ENCODE assay signal across 9 cellular contexts in the genomic region with DNA sequence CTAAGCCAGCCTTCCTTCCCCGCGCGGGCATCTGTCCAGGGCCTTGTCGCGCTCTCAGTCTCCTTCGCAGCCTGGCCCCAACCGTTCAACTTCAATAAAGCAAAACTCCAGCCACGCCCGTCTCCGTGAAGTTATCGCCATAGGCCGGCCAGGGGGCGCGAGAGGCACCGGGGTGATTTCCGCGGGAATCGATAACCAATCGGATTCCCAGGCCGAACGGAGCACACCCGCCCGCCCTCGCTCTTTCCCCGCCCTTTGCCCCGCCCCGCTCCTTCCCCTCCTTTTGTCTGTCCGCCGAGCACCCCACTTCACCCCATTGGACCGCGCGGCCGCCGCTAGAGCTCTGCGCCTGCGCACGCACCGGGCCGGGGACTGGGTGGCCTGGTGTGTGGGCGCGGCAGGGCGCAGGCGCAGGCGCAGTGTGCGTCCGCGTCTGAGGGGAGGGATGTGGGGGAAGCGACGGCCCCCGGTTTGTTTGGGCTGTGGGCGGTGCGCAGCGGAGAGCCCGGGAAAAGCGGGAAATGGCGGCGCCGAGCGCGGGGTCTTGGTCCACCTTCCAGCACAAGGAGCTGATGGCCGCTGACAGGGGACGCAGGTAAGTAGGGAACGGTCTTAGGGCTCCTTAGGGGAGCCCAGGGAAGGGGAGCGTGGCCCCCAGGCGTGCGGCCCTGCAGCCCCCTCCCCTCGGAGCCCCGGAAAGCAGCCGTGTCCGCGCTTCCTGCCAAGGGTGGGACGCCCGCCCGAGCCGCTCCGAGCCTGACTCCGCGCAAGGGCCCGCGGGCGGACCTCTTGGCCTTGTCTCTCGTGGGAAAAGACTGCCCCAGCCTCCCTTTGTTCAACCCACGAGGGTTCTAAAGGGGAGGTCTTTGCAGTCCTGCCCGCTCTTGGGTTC. TPM values are rescaled to one million over a fixed set of nuclear protein-coding genes. Genes with fewer than 3 reads are reported as not detected.
DNase-seq lines count a peak whose midpoint lies in the region; ATAC-seq, FAIRE-seq and TF ChIP-seq lines count a peak whose summit lies in the region.
"Had no signal": no experiment of that assay in that cellular context is flagged by ENCODE, and none has a peak within 500 bp of the region (broad histone marks: within the 10 kb centered on the region; RNA-seq: fewer than 3 reads in every experiment).

A gene (plus strand): TSS at position 417 of the 892 bp plus-strand sequence. CDS start 105 bp downstream, at position 522.

- H3K9ac ChIP-seq in keratinocyte (ENCODE audit: control insufficient read depth, extremely low read depth, insufficient read depth, low read length) = peak within 1 kb of the TSS; percentile 94

- H3K79me2 ChIP-seq in keratinocyte (ENCODE audit: control insufficient read depth, insufficient read depth, low read length) = peaks cover 33% of the 10 kb centered on the region

- peak; percentile 90 to 91 for DNase-seq in AML-193 (lab: John Stamatoyannopoulos, UW)
- DNase-seq in NCI-H446 treated with DMSO at 0.1 percent for 48 hours (lab: John Stamatoyannopoulos, UW) = peak; percentile 78
- DNase-seq in cerebellar cortex (ENCODE audit: low spot score) = peak; percentile 96
- DNase-seq in keratinocyte (ENCODE audit: low read depth, low spot score) = peak; percentile 68
- peak; percentile 97 to 99 (median 98) for DNase-seq in stimulated activated CD4-positive, alpha-beta T cell treated with anti-CD3 and anti-CD28 coated beads, Interleukin-12 subunit alpha, Interleukin-12 subunit beta, amount 100 ng/mL, for 48 hours (ENCODE audit: low read depth in 2 of 3, low spot score in 1 of 3)

- peak within 1 kb of the TSS; percentile 86 for H2AFZ ChIP-seq in keratinocyte (ENCODE audit: control insufficient read depth, low read length)

- TF ChIP-seq CTCF in keratinocyte (optimal IDR thresholded peaks at IDR 0.05 in 1 of 3, IDR thresholded peaks at IDR 0.05 in 1 of 3, conservative IDR thresholded peaks at IDR 0.05 in 1 of 3; ENCODE audit: extremely low read depth in 1 of 3, insufficient read depth in 2 of 3, low read length in 3 of 3) = peak in 1 of 3 experiments; percentile 38

- no peaks in the 10 kb centered on the region for H3K27me3 ChIP-seq in keratinocyte (ENCODE audit: control insufficient read depth, extremely low read depth, insufficient read depth, low read length)

- peak; percentile 86 for TF ChIP-seq POLR2A in GM19099 (IDR thresholded peaks at IDR 0.05; ENCODE audit: extremely low read depth, insufficient read length, low read depth)

- peaks cover 7 to 20% of the 10 kb centered on the region in 2 experiments for H3K36me3 ChIP-seq in keratinocyte (ENCODE audit: control insufficient read depth in 2 of 2, extremely low read depth in 1 of 2, insufficient read depth in 2 of 2, low read length in 2 of 2)

- peak within 1 kb of the TSS; percentile 92 for H3K4me2 ChIP-seq in keratinocyte (ENCODE audit: control insufficient read depth, extremely low read depth, insufficient read depth, low read depth, low read length)

- dilution Hi-C loops in keratinocyte (cut with MboI; ENCODE audit: extremely low pct_ligation_motif_present, low sequenced_read_pairs) = no loop called here

- no peaks in the 10 kb centered on the region for H4K20me1 ChIP-seq in keratinocyte (ENCODE audit: control insufficient read depth, extremely low read depth, insufficient read depth, low read length)

- H3K4me3 ChIP-seq in keratinocyte (ENCODE audit: control insufficient read depth in 2 of 3, extremely low read depth in 1 of 3, insufficient read depth in 2 of 3, low read depth in 1 of 3, low read length in 3 of 3) = peak within 1 kb of the TSS; percentile 68 to 92 (median 87)

- FAIRE-seq in keratinocyte (lab: Jason Lieb, UNC) = no peak
- FAIRE-seq: colon had no signal

- H3K4me1 ChIP-seq in keratinocyte (ENCODE audit: control insufficient read depth, extremely low read depth, insufficient read depth, low read length) = peaks cover 39% of the 10 kb centered on the region

- peak within 1 kb of the TSS; percentile 53 for H3K27ac ChIP-seq in keratinocyte (ENCODE audit: control insufficient read depth, insufficient read depth, low read length)

- ATAC-seq in HG03378 (IDR thresholded peaks at IDR 0.05; ENCODE audit: unreplicated experiment) = peak; percentile 69
- ATAC-seq in activated CD4-positive, CD25-positive, alpha-beta regulatory T cell treated with anti-CD3 and anti-CD28 coated beads, Interleukin-2, amount 50 U/mL, for 24 hours = peak; percentile 91 to 94

- H3K9me1 ChIP-seq in keratinocyte (ENCODE audit: control insufficient read depth, extremely low read depth, insufficient read depth, low read length) = no peaks in the 10 kb centered on the region

- no peaks in the 10 kb centered on the region for H3K9me3 ChIP-seq in keratinocyte (ENCODE audit: control insufficient read depth, low read depth, low read length)

RNA-seq across cellular contexts. Expression of the gene that starts here (rescaled TPM):
- 9.1 to 21.9 TPM (median 12.8 TPM) in 3 replicates for polyA plus RNA-seq in keratinocyte
- 4.7 TPM for polyA plus RNA-seq in keratinocyte (2011; ENCODE audit: low read depth)
- polyA plus RNA-seq in keratinocyte (2011; cell fraction: cytosol; rRNA removed) = 9.0 and 14.3 TPM in 2 replicates
- 21.7 and 22.2 TPM in 2 replicates for polyA plus RNA-seq in keratinocyte (2011; cell fraction: nucleus; rRNA removed)
- polyA plus RNA-seq in keratinocyte (2012; ENCODE audit: low replicate concordance) = 8.5 and 14.1 TPM in 2 replicates
- polyA minus RNA-seq in keratinocyte = 33.4 to 63.5 TPM (median 36.7 TPM) in 3 replicates
- 16.9 TPM for polyA minus RNA-seq in keratinocyte (2011; cell fraction: cytosol; rRNA and poly(A)+ RNA removed)
- 13.6 and 24.3 TPM in 2 replicates for polyA minus RNA-seq in keratinocyte (2011; cell fraction: nucleus; rRNA and poly(A)+ RNA removed)

Comparison
In these comparisons a context has a peak if more than half of its experiments do, and no peak if none do; other contexts are left out.
1. Peak in every context shown above with its lines: DNase-seq, ATAC-seq, H3K4me3 ChIP-seq and H3K27ac ChIP-seq.